Comparison of ENCODE assay signal across 9 cellular contexts in the genomic region with DNA sequence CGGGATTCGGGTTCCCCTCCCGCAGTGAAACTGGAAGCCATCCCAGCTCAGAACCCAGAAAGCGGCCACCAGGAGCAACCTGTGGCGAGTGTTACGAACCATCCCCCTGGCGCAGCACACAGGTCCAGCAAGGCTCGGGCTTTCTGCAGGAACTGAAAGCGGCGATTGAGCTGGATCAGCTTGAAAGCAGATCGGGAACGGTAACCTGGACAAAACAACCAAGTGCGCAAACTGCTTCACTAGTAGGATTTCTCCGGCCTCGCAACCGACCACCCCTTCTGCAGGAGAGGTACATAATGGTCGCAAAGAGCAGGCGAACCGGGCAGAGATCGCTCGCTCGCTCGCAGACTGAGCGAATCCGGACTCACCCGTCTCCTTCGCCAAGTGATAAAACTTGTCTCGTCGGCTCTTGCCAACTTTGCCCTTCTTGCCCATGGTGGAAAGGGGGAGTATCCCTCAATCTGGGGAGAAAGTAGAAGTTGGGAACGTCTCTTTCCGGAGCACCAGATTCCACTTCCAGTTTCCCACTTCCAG. TPM values are rescaled to one million over a fixed set of nuclear protein-coding genes. Genes with fewer than 3 reads are reported as not detected.
A peak's percentile ranks its signal among the peaks of the same experiment; 100 is the strongest.
DNase-seq lines count a peak whose midpoint lies in the region; ATAC-seq and TF ChIP-seq lines count a peak whose summit lies in the region.
"Had no signal": no experiment of that assay in that cellular context is flagged by ENCODE, and none has a peak within 500 bp of the region (broad histone marks: within the 10 kb centered on the region; RNA-seq: fewer than 3 reads in every experiment).

No MANE protein-coding gene starts in this region.

- ATAC-seq in HG02938 (IDR thresholded peaks at IDR 0.05; ENCODE audit: unreplicated experiment): peak; percentile 6
- ATAC-seq in activated CD8-positive, alpha-beta T cell treated with anti-CD3 and anti-CD28 coated beads for 36 hours: peak; percentile 3

- POLR2A ChIA-PET in Caco-2 (lab: Charles Lee): interaction anchor here (0.6 to 1.6 kb wide), 7 partner anchors 14 to 204 kb away, joined by 3 to 17 read pairs (median 4); partner anchors contain the start of genes CCDC47, DDX42 and MAP3K3
- POLR2A ChIA-PET in activated CD8-positive, alpha-beta T cell treated with anti-CD3 and anti-CD28 coated beads for 36 hours (lab: Charles Lee): interaction anchor here (0.6 to 11.6 kb wide), 15 partner anchors 8 to 129 kb away, joined by 3 to 188 read pairs (median 3); partner anchors contain the start of genes CCDC47, DDX42, LIMD2 and SMARCD2

- DNase-seq in Caco-2 (no peak), cardiac muscle cell (ENCODE audit: low read depth in 1 of 2, low spot score in 1 of 2) (peak in 1 of 2 donors; percentile 48), NCI-H446 (lab: John Stamatoyannopoulos, UW) (no peak), AML-193 (lab: John Stamatoyannopoulos, UW) (no peak)
- peak; percentile 27 for DNase-seq in activated CD8-positive, alpha-beta T cell treated with anti-CD3 and anti-CD28 coated beads for 36 hours
- no peak for DNase-seq in stimulated activated CD4-positive, alpha-beta T cell treated with anti-CD3 and anti-CD28 coated beads, Interleukin-4, amount 100 ng/mL, for 24 hours

- H3K36me3 Mint-ChIP-seq in Caco-2 (ENCODE audit: insufficient read depth, unreplicated experiment): peaks cover 97% of the 10 kb centered on the region
- H3K36me3 Mint-ChIP-seq in activated CD8-positive, alpha-beta T cell treated with anti-CD3 and anti-CD28 coated beads for 36 hours (ENCODE audit: low read depth): peaks cover 87% of the 10 kb centered on the region

- H3K4me3 ChIP-seq in Caco-2 (ENCODE audit: low read depth, low read length) (peak overlapping the region; percentile 83), cardiac muscle cell (peak overlapping the region; percentile 72), rectal smooth muscle tissue (ENCODE audit: low read length) (peak overlapping the region; percentile 69)

- H3K4me1 ChIP-seq in Caco-2 (peaks cover 16% of the 10 kb centered on the region; the same call in 1 of the 2 replicates), cardiac muscle cell (ENCODE audit: low read depth) (peaks cover 8% of the 10 kb centered on the region), rectal smooth muscle tissue (ENCODE audit: control insufficient read depth, insufficient read depth, low read length) (peaks cover 17% of the 10 kb centered on the region)

- no peaks in the 10 kb centered on the region for H3K9me3 Mint-ChIP-seq in Caco-2 (ENCODE audit: unreplicated experiment)
- H3K9me3 Mint-ChIP-seq in activated CD8-positive, alpha-beta T cell treated with anti-CD3 and anti-CD28 coated beads for 36 hours: no peaks in the 10 kb centered on the region

- H3K4me3 Mint-ChIP-seq in Caco-2 (ENCODE audit: unreplicated experiment): peak overlapping the region; percentile 84
- H3K4me3 Mint-ChIP-seq in activated CD8-positive, alpha-beta T cell treated with anti-CD3 and anti-CD28 coated beads for 36 hours: peak overlapping the region; percentile 100

- intact Hi-C loops in Caco-2 (cut with micrococcal nuclease; ENCODE audit: unreplicated experiment): loop anchor here (1.0 to 10.0 kb wide), 3 partner anchors 16 to 132 kb away; partner anchors contain the start of genes CCDC47, DDX42 and SMARCD2
- intact Hi-C loops in activated CD8-positive, alpha-beta T cell treated with anti-CD3 and anti-CD28 coated beads for 36 hours (cut with micrococcal nuclease): loop anchor here (5.0 kb wide), 1 partner anchor 49 kb away; no protein-coding TSS in a partner anchor

- H3K9me3 ChIP-seq in Caco-2 (no peaks in the 10 kb centered on the region), cardiac muscle cell (ENCODE audit: low read depth) (no peaks in the 10 kb centered on the region)

- BruUV-seq in Caco-2 (replicated peaks; lab: Mats Ljungman, UMichigan): TSS peak; percentile 73

- peak overlapping the region; percentile 97 for H3K27ac ChIP-seq in cardiac muscle cell
- H3K27ac ChIP-seq in rectal smooth muscle tissue (ENCODE audit: low read depth, low read length): peak overlapping the region; percentile 96

- H3K27me3 Mint-ChIP-seq in Caco-2 (ENCODE audit: insufficient read depth, unreplicated experiment): no peaks in the 10 kb centered on the region
- no peaks in the 10 kb centered on the region for H3K27me3 Mint-ChIP-seq in activated CD8-positive, alpha-beta T cell treated with anti-CD3 and anti-CD28 coated beads for 36 hours

- TF ChIP-seq CTCF in Caco-2 (IDR thresholded peaks at IDR 0.05; ENCODE audit: insufficient read depth in 1 of 2, low read depth in 1 of 2, low read length in 1 of 2, severe bottlenecking in 1 of 2, unreplicated experiment in 1 of 2) (no peak), cardiac muscle cell (IDR thresholded peaks at IDR 0.05; ENCODE audit: low read depth, low read length) (no peak)
- TF ChIP-seq CTCF in activated CD8-positive, alpha-beta T cell treated with anti-CD3 and anti-CD28 coated beads for 36 hours (IDR thresholded peaks at IDR 0.05): no peak

- H3K36me3 ChIP-seq in Caco-2 (ENCODE audit: control insufficient read depth, insufficient read depth, low read length) (peaks cover 10% of the 10 kb centered on the region), cardiac muscle cell (peaks cover 44% of the 10 kb centered on the region), rectal smooth muscle tissue (ENCODE audit: control insufficient read depth, insufficient read depth, low read length) (peaks cover 58% of the 10 kb centered on the region)

- CTCF ChIA-PET in Caco-2 (lab: Charles Lee): interaction anchor here (1.2 to 1.4 kb wide), 3 partner anchors 15 to 46 kb away, joined by 3 to 6 read pairs (median 4); no protein-coding TSS in a partner anchor
- CTCF ChIA-PET in activated CD8-positive, alpha-beta T cell treated with anti-CD3 and anti-CD28 coated beads for 36 hours (lab: Charles Lee): interaction anchor here (1.2 to 1.4 kb wide), 4 partner anchors 11 to 50 kb away, joined by 3 to 6 read pairs (median 3); partner anchors contain the start of gene SMARCD2

- H3K27ac Mint-ChIP-seq in Caco-2 (ENCODE audit: unreplicated experiment): peak overlapping the region; percentile 99
- H3K27ac Mint-ChIP-seq in activated CD8-positive, alpha-beta T cell treated with anti-CD3 and anti-CD28 coated beads for 36 hours: peak overlapping the region; percentile 100

- no peaks in the 10 kb centered on the region for H3K27me3 ChIP-seq in Caco-2 (replicated peaks; ENCODE audit: control insufficient read depth, insufficient read depth, low read length)
- no peaks in the 10 kb centered on the region for H3K27me3 ChIP-seq in cardiac muscle cell
- H3K27me3 ChIP-seq in rectal smooth muscle tissue (ENCODE audit: control insufficient read depth, insufficient read depth, low read length): no peaks in the 10 kb centered on the region

- H3K4me1 Mint-ChIP-seq in Caco-2 (ENCODE audit: low read depth, unreplicated experiment): peaks cover 17% of the 10 kb centered on the region
- peaks cover 76% of the 10 kb centered on the region for H3K4me1 Mint-ChIP-seq in activated CD8-positive, alpha-beta T cell treated with anti-CD3 and anti-CD28 coated beads for 36 hours (ENCODE audit: low read depth)

- peak overlapping the region; percentile 20 for H3K9ac ChIP-seq in rectal smooth muscle tissue (ENCODE audit: low read length)

RNA-seq across cellular contexts. Expression of gene PSMC5, which starts 0.7 kb away (rescaled TPM):
- total RNA-seq in Caco-2 (2022) (197 TPM in 2 replicates), cardiac muscle cell (42.7 and 57.7 TPM in 2 replicates)
- total RNA-seq in activated CD8-positive, alpha-beta T cell treated with anti-CD3 and anti-CD28 coated beads for 36 hours: 100 to 1,000 TPM; 155 to 157 TPM
- 144 and 230 TPM in 2 replicates for polyA plus RNA-seq in cardiac muscle cell

RNA-seq across cellular contexts. Expression of gene FTSJ3, which starts 0.9 kb away (rescaled TPM):
- total RNA-seq in Caco-2 (2022): 75.9 and 76.3 TPM in 2 replicates
- total RNA-seq in activated CD8-positive, alpha-beta T cell treated with anti-CD3 and anti-CD28 coated beads for 36 hours: 10 to 100 TPM; 58.3 to 60.9 TPM
- total RNA-seq in cardiac muscle cell: 43.1 and 47.2 TPM in 2 replicates
- polyA plus RNA-seq in cardiac muscle cell: 52.2 and 57.3 TPM in 2 replicates

RNA-seq across cellular contexts. Expression of gene SMARCD2, which starts 15.9 kb away (rescaled TPM):
- 134 TPM in 2 replicates for total RNA-seq in Caco-2 (2022)
- total RNA-seq in activated CD8-positive, alpha-beta T cell treated with anti-CD3 and anti-CD28 coated beads for 36 hours: 100 to 1,000 TPM in 1 of 2 experiments, 10 to 100 TPM in 1; 99.4 to 103 TPM
- 39.2 and 67.6 TPM in 2 replicates for total RNA-seq in cardiac muscle cell
- polyA plus RNA-seq in cardiac muscle cell: 40.3 and 45.4 TPM in 2 replicates

RNA-seq across cellular contexts. Expression of gene CSH2, which starts 46.9 kb away (rescaled TPM):
- total RNA-seq in Caco-2 (2022) (not detected in 2 replicates), cardiac muscle cell (not detected in 2 replicates)
- total RNA-seq in activated CD8-positive, alpha-beta T cell treated with anti-CD3 and anti-CD28 coated beads for 36 hours: not detected
- not detected in 2 replicates for polyA plus RNA-seq in cardiac muscle cell
- total RNA-seq: T-helper 1 cell treated with Interleukin-12 subunit alpha and Interleukin-12 subunit beta and Interleukin-4 antibody, amounts not matched to agents 30 ng/mL and 1 ng/mL, for 36 hours had no signal

RNA-seq across cellular contexts. Expression of gene DDX42, which starts 52.6 kb away (rescaled TPM):
- 179 and 183 TPM in 2 replicates for total RNA-seq in Caco-2 (2022)
- total RNA-seq in activated CD8-positive, alpha-beta T cell treated with anti-CD3 and anti-CD28 coated beads for 36 hours: 10 to 100 TPM; 91.9 to 96.0 TPM
- 49.0 and 91.0 TPM in 2 replicates for total RNA-seq in cardiac muscle cell
- 58.1 and 71.6 TPM in 2 replicates for polyA plus RNA-seq in cardiac muscle cell
